In the genomic region with DNA sequence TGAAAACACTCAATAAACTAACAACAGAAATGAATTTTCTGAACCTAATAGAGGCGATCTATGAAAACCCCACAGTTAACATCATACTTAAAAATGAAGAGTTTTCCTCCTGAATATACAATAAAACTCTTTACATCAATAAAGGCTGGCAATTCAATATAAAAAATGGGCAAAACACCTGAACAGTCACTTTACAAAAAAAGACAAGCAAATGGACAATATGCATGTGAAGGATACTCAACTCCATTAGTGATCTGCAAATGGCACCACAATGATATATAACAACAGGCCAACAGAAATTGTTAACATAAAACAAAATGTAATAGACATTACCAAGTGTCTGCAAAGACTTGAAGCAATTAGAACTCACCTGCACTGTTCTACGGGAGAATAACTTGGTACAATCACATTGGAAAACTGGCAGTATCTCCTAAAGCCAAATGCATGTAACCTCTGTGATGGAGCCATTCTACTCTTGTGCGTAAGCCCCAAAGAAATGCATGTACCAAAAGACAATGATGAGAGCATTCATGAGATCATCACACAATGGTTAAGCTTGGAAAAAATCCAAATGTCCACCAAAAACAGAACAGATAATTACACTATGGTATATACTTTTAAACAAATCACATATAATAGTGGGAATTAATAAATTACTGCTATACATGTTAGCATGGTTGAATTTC, we compare ENCODE assay signal across 16 cellular contexts.
DNase-seq lines count a peak whose midpoint lies in the region; ATAC-seq and TF ChIP-seq lines count a peak whose summit lies in the region.
"Had no signal": no experiment of that assay in that cellular context is flagged by ENCODE, and none has a peak within 500 bp of the region (broad histone marks: within the 10 kb centered on the region; RNA-seq: fewer than 3 reads in every experiment).

No MANE protein-coding gene starts in this region.

- no peak for DNase-seq in brain microvascular endothelial cell
- peak; percentile 27 for DNase-seq in renal cortical epithelial cell (ENCODE audit: low read depth)
- no peak for DNase-seq in hippocampal formation (lab: John Stamatoyannopoulos, UW)
- no peak for DNase-seq in ureter (ENCODE audit: low spot score)
- no peak for DNase-seq in foreskin keratinocyte
- DNase-seq: BE2C; Calu3; CD4-positive, alpha-beta T cell; CD8-positive, alpha-beta memory T cell; DMS53; DMS79 treated with DMSO at 0.1 percent for 48 hours; GF-D8; GOT3 had no signal

- ATAC-seq in foreskin keratinocyte = no peak

- H3K27ac ChIP-seq in HEK293 (ENCODE audit: extremely low read depth, low read depth, low read length) (no peak overlapping the region), brain microvascular endothelial cell (peak overlapping the region; percentile 24), foreskin keratinocyte (no peak overlapping the region)
- H3K27ac ChIP-seq: BLaER1 treated with 17β-estradiol and CSF1 and Interleukin-3, amounts not matched to agents 10 nM and 100 nM had no signal

- H3K4me3 ChIP-seq in HEK293 (ENCODE audit: low read depth, low read length) = no peak overlapping the region
- no peak overlapping the region for H3K4me3 ChIP-seq in brain microvascular endothelial cell (ENCODE audit: low read depth, low read length)
- H3K4me3 ChIP-seq: BLaER1 treated with 17β-estradiol and CSF1 and Interleukin-3, amounts not matched to agents 10 nM and 100 nM; HAP-1 had no signal

- no peaks in the 10 kb centered on the region for H3K36me3 ChIP-seq in HEK293 (ENCODE audit: control insufficient read depth in 2 of 2, insufficient read depth in 1 of 2, low read length in 2 of 2)
- H3K36me3 ChIP-seq in brain microvascular endothelial cell (replicated peaks) = no peaks in the 10 kb centered on the region
- H3K36me3 ChIP-seq: BE2C; BLaER1 treated with 17β-estradiol and CSF1 and Interleukin-3, amounts not matched to agents 10 nM and 100 nM; HAP-1 had no signal

- POLR2A ChIA-PET in HEK293 (lab: Yijun Ruan, JAX) = no interaction called here

- in situ Hi-C loops in brain microvascular endothelial cell (cut with HindIII; ENCODE audit: low pct_ligation_motif_present, low sequenced_read_pairs) = no loop called here

- TF ChIP-seq CTCF in HEK293 (tag by site-specific recombination; IDR thresholded peaks at IDR 0.05) (no peak), brain microvascular endothelial cell (IDR thresholded peaks at IDR 0.05; ENCODE audit: low read depth, low read length, missing control alignments) (no peak), foreskin keratinocyte (conservative IDR thresholded peaks at IDR 0.05) (no peak)

- CTCF ChIA-PET in HEK293 (lab: Yijun Ruan, JAX) = interaction anchor here (0.7 kb wide), 1 partner anchor 649 kb away, joined by 3 read pairs; no protein-coding TSS in a partner anchor

- H3K4me1 ChIP-seq in HEK293 (ENCODE audit: control insufficient read depth, insufficient read depth, low read length) (no peaks in the 10 kb centered on the region), foreskin keratinocyte (peaks cover 5% of the 10 kb centered on the region)
- H3K4me1 ChIP-seq: BE2C; BLaER1 treated with 17β-estradiol and CSF1 and Interleukin-3, amounts not matched to agents 10 nM and 100 nM had no signal

- no peaks in the 10 kb centered on the region for H3K9me3 ChIP-seq in HEK293 (ENCODE audit: control insufficient read depth, insufficient read depth, low read depth, low read length)
- H3K9me3 ChIP-seq: BE2C, HAP-1 had no signal

- H3K27me3 ChIP-seq in brain microvascular endothelial cell (replicated peaks) = no peaks in the 10 kb centered on the region
- no peaks in the 10 kb centered on the region for H3K27me3 ChIP-seq in foreskin keratinocyte
- H3K27me3 ChIP-seq: BE2C; BLaER1 treated with 17β-estradiol and CSF1 and Interleukin-3, amounts not matched to agents 10 nM and 100 nM had no signal

TF ChIP-seq in HEK293, 187 proteins besides CTCF, POLR2A, EP300 and RAD21:
- TF ChIP-seq ZNF585B (tag by site-specific recombination; IDR thresholded peaks at IDR 0.05) = no peak
- TF ChIP-seq SETDB1 (IDR thresholded peaks at IDR 0.05; ENCODE audit: insufficient read length, low read length) = peak; percentile 57
- no peak for TF ChIP-seq ZNF621 (tag by site-specific recombination; IDR thresholded peaks at IDR 0.05)
- TF ChIP-seq ZNF23 (tag by site-specific recombination; IDR thresholded peaks at IDR 0.05; ENCODE audit: borderline replicate concordance) = no peak
